1 cellular context compared by ENCODE assay signal in genomic region chr6:28848756-28849155, GRCh38.
TF ChIP-seq lines count a peak whose summit lies in the region.
"Not testable (repeated sequence)": the region's sequence is repeated elsewhere in the genome, so short reads cannot be mapped to it uniquely, and the experiment has no call there.

No MANE protein-coding gene starts in this region.

TF ChIP-seq in K562, 482 proteins besides CTCF, POLR2A, EP300 and RAD21 (continued from another document):
- TF ChIP-seq TOE1 (IDR thresholded peaks at IDR 0.05; ENCODE audit: borderline replicate concordance) (0 out of 2 replicates have a peak, but pooled peaks have one; percentile 11), ATF7 (IDR thresholded peaks at IDR 0.05) (peak; percentile 51; the same call in 1 of the 2 replicates), CC2D1A (IDR thresholded peaks at IDR 0.05) (0 out of 2 replicates have a peak, but pooled peaks have one; percentile 38), STAG1 (CRISPR knock-in tag; IDR thresholded peaks at IDR 0.05; ENCODE audit: borderline replicate concordance) (peak; percentile 74; the same call in 1 of the 2 replicates), SOX6 (IDR thresholded peaks at IDR 0.05) (peak; percentile 33; the same call in 1 of the 2 replicates), PBX2 (tag; conservative IDR thresholded peaks at IDR 0.05; ENCODE audit: low read depth) (0 out of 2 replicates have a peak, but pooled peaks have one; percentile 27), TFAP4 (CRISPR knock-in tag; IDR thresholded peaks at IDR 0.05; ENCODE audit: borderline replicate concordance) (peak; percentile 47; the same call in 1 of the 2 replicates), ZNF766 (CRISPR knock-in tag; conservative IDR thresholded peaks at IDR 0.05) (0 out of 2 replicates have a peak, but pooled peaks have one; percentile 22), HMGXB4 (CRISPR knock-in tag; IDR thresholded peaks at IDR 0.05) (0 out of 2 replicates have a peak, but pooled peaks have one; percentile 35), SP1 (CRISPR knock-in tag; IDR thresholded peaks at IDR 0.05) (peak; percentile 61; the same call in 1 of the 2 replicates), DEAF1 (CRISPR knock-in tag; IDR thresholded peaks at IDR 0.05) (peak; percentile 46; the same call in 1 of the 2 replicates), GABPB1 (CRISPR knock-in tag; IDR thresholded peaks at IDR 0.05) (peak; percentile 37; the same call in 1 of the 2 replicates), MAZ (CRISPR knock-in tag; conservative IDR thresholded peaks at IDR 0.05 in 1 of 2, IDR thresholded peaks at IDR 0.05 in 1 of 2) (peak; percentile 30 to 37; a peak in 2 of 4 replicates), MEIS2 (IDR thresholded peaks at IDR 0.05; ENCODE audit: partially characterized antibody) (peak; percentile 30), ARID2 (IDR thresholded peaks at IDR 0.05) (0 out of 2 replicates have a peak, but pooled peaks have one; percentile 31), EP400 (IDR thresholded peaks at IDR 0.05) (0 out of 2 replicates have a peak, but pooled peaks have one; percentile 32), SMC3 (conservative IDR thresholded peaks at IDR 0.05; ENCODE audit: insufficient read depth, low read depth, low read length) (peak; percentile 52; the same call in 1 of the 2 replicates), TEAD1 (CRISPR knock-in tag; IDR thresholded peaks at IDR 0.05) (0 out of 4 replicates have a peak, but pooled peaks of 1 of the 2 experiments have one; percentile 28), CBFB (CRISPR knock-in tag; IDR thresholded peaks at IDR 0.05) (0 out of 2 replicates have a peak, but pooled peaks have one; percentile 16), ARID4B (CRISPR knock-in tag; IDR thresholded peaks at IDR 0.05) (0 out of 2 replicates have a peak, but pooled peaks have one; percentile 61), YY1 (IDR thresholded peaks at IDR 0.05; ENCODE audit: borderline replicate concordance in 1 of 3, control insufficient read depth in 1 of 3, extremely low read depth in 1 of 3, insufficient read depth in 3 of 3, insufficient read length in 1 of 3, insufficient replicate concordance in 2 of 3, low read depth in 1 of 3, low read length in 2 of 3) (peak in 2 of 3 experiments; percentile 16 to 46), NFRKB (IDR thresholded peaks at IDR 0.05; ENCODE audit: low read depth) (peak; percentile 14; the same call in 1 of the 2 replicates), PKNOX1 (IDR thresholded peaks at IDR 0.05) (peak; percentile 74), CEBPG (CRISPR knock-in tag; IDR thresholded peaks at IDR 0.05) (0 out of 2 replicates have a peak, but pooled peaks have one; percentile 2)
- not testable (repeated sequence) for TF ChIP-seq TOE1 (CRISPR knock-in tag; IDR thresholded peaks at IDR 0.05; ENCODE audit: borderline replicate concordance, low read depth); PBX2 (CRISPR knock-in tag; IDR thresholded peaks at IDR 0.05; ENCODE audit: low read depth); CEBPG (tag; conservative IDR thresholded peaks at IDR 0.05 in 1 of 2, IDR thresholded peaks at IDR 0.05 in 1 of 2)
